In the genomic region with DNA sequence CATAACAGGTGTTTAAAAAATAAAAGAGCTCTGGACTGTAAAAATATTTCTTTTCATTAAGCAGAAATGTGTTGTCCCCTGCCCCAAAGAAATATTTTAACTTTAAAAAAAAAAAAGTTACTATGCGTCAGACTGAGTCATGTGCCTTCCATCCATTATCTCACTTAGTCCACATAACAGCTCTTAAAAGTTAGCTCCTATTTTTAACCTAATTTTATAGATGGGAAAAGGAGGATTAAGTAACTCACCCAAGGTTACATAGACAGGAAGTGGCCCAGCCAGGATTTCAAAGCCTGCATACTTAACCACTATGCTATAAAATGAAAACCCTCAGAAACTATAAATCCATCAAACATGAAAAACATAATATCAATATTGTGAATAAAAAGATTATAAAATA, we compare ENCODE assay signal across 16 cellular contexts.
DNase-seq lines count a peak whose midpoint lies in the region; ATAC-seq, FAIRE-seq and TF ChIP-seq lines count a peak whose summit lies in the region.
"Had no signal": no experiment of that assay in that cellular context is flagged by ENCODE, and none has a peak within 500 bp of the region (broad histone marks: within the 10 kb centered on the region; RNA-seq: fewer than 3 reads in every experiment).

No MANE protein-coding gene starts in this region.

- peaks cover 1% of the 10 kb centered on the region for H3K4me1 Mint-ChIP-seq in T-helper 2 cell treated with Interferon-gamma antibody and Interleukin-4, amounts not matched to agents 5 μg/mL and 100 μg/mL, for 36 hours (ENCODE audit: low read depth)
- H3K4me1 Mint-ChIP-seq: activated naive CD4-positive, alpha-beta T cell treated with anti-CD3 and anti-CD28 coated beads, Interleukin-2, amount 50 U/mL, for 24 hours had no signal

- no peak overlapping the region for H3K27ac Mint-ChIP-seq in T-helper 2 cell treated with Interferon-gamma antibody and Interleukin-4, amounts not matched to agents 5 μg/mL and 100 μg/mL, for 36 hours
- H3K27ac Mint-ChIP-seq: activated naive CD4-positive, alpha-beta T cell treated with anti-CD3 and anti-CD28 coated beads, Interleukin-2, amount 50 U/mL, for 24 hours had no signal

- no peak for FAIRE-seq in kidney (lab: Jason Lieb, UNC)
- FAIRE-seq: GM12892 had no signal

- H3K4me1 ChIP-seq in RWPE2 (ENCODE audit: insufficient read depth, poor library complexity, severe bottlenecking) (peaks cover 37% of the 10 kb centered on the region), kidney (ENCODE audit: control insufficient read depth in 1 of 2, insufficient read depth in 1 of 2, low read depth in 1 of 2, low read length in 2 of 2) (no peaks in the 10 kb centered on the region)
- H3K4me1 ChIP-seq: colonic mucosa, upper lobe of left lung had no signal

- H3K27me3 Mint-ChIP-seq in T-helper 2 cell treated with Interferon-gamma antibody and Interleukin-4, amounts not matched to agents 5 μg/mL and 100 μg/mL, for 36 hours (ENCODE audit: low read depth) = no peaks in the 10 kb centered on the region
- H3K27me3 Mint-ChIP-seq: activated naive CD4-positive, alpha-beta T cell treated with anti-CD3 and anti-CD28 coated beads, Interleukin-2, amount 50 U/mL, for 24 hours had no signal

- no peaks in the 10 kb centered on the region for H3K9me3 ChIP-seq in RWPE2 (ENCODE audit: severe bottlenecking)
- H3K9me3 ChIP-seq in kidney (ENCODE audit: control insufficient read depth in 1 of 2, low read length in 2 of 2) = no peaks in the 10 kb centered on the region
- H3K9me3 ChIP-seq: colonic mucosa, mucosa of descending colon, upper lobe of left lung had no signal

- intact Hi-C loops in kidney (cut with DNase I) = no loop called here

- H3K4me3 ChIP-seq in RWPE2 (ENCODE audit: severe bottlenecking) (no peak overlapping the region), fibroblast of villous mesenchyme (ENCODE audit: low read depth, low read length) (no peak overlapping the region), kidney (ENCODE audit: low read length in 2 of 2) (no peak overlapping the region)
- H3K4me3 ChIP-seq: colonic mucosa, mucosa of descending colon, upper lobe of left lung had no signal

- no peaks in the 10 kb centered on the region for H3K27me3 ChIP-seq in RWPE2 (ENCODE audit: insufficient read depth, poor library complexity, severe bottlenecking)
- H3K27me3 ChIP-seq: colonic mucosa, upper lobe of left lung had no signal

- H3K27ac ChIP-seq in RWPE2 (ENCODE audit: poor library complexity, severe bottlenecking) (peak overlapping the region; percentile 91), kidney (ENCODE audit: low read depth in 2 of 2, low read length in 2 of 2) (no peak overlapping the region)
- H3K27ac ChIP-seq: colonic mucosa, upper lobe of left lung had no signal

- H3K36me3 ChIP-seq in RWPE2 (ENCODE audit: low read depth) (peaks cover 9% of the 10 kb centered on the region), kidney (ENCODE audit: control insufficient read depth in 1 of 2, insufficient read depth in 2 of 2, low read length in 2 of 2) (peaks cover 0 to 5% of the 10 kb centered on the region in 2 donors)
- H3K36me3 ChIP-seq: colonic mucosa had no signal

- no peak overlapping the region for H3K9ac ChIP-seq in kidney (ENCODE audit: low read length in 2 of 2)

- no peak overlapping the region for H3K4me3 Mint-ChIP-seq in T-helper 2 cell treated with Interferon-gamma antibody and Interleukin-4, amounts not matched to agents 5 μg/mL and 100 μg/mL, for 36 hours
- H3K4me3 Mint-ChIP-seq: activated naive CD4-positive, alpha-beta T cell treated with anti-CD3 and anti-CD28 coated beads, Interleukin-2, amount 50 U/mL, for 24 hours had no signal

- ATAC-seq in RWPE2 (ENCODE audit: low read depth) (peak; percentile 80), GM18502 (IDR thresholded peaks at IDR 0.05; ENCODE audit: poor library complexity, unreplicated experiment) (no peak)
- ATAC-seq: mucosa of descending colon had no signal

- DNase-seq in AG08395 (ENCODE audit: low spot score) (peak; percentile 21), HT1080 (ENCODE audit: low read depth) (peak; percentile 89), RWPE2 (ENCODE audit: low spot score) (no peak), fibroblast of villous mesenchyme (ENCODE audit: low read depth) (peak; percentile 94), NCI-H1694 (lab: John Stamatoyannopoulos, UW) (no peak), kidney (no peak)
- DNase-seq in T-helper 2 cell treated with Interferon-gamma antibody and Interleukin-4, amounts not matched to agents 5 μg/mL and 100 μg/mL, for 36 hours (ENCODE audit: low spot score) = no peak
- DNase-seq: colonic mucosa, DMS53, GOT3, mucosa of descending colon, NCI-H1105 treated with DMSO at 0.1 percent for 48 hours, upper lobe of left lung had no signal

- peaks cover 4% of the 10 kb centered on the region for H3K36me3 Mint-ChIP-seq in T-helper 2 cell treated with Interferon-gamma antibody and Interleukin-4, amounts not matched to agents 5 μg/mL and 100 μg/mL, for 36 hours (ENCODE audit: low read depth)

- no peaks in the 10 kb centered on the region for H3K9me3 Mint-ChIP-seq in T-helper 2 cell treated with Interferon-gamma antibody and Interleukin-4, amounts not matched to agents 5 μg/mL and 100 μg/mL, for 36 hours
- H3K9me3 Mint-ChIP-seq: activated naive CD4-positive, alpha-beta T cell treated with anti-CD3 and anti-CD28 coated beads, Interleukin-2, amount 50 U/mL, for 24 hours had no signal

- no peak for TF ChIP-seq CTCF in RWPE2 (IDR thresholded peaks at IDR 0.05; ENCODE audit: poor library complexity, severe bottlenecking)
- TF ChIP-seq CTCF in fibroblast of villous mesenchyme (IDR thresholded peaks at IDR 0.05; ENCODE audit: insufficient read depth, low read depth, low read length) = no peak
- TF ChIP-seq CTCF in kidney (IDR thresholded peaks at IDR 0.05; ENCODE audit: borderline replicate concordance, extremely low read depth, insufficient read depth) = no peak

Comparison
In these comparisons a context has a peak if more than half of its experiments do, and no peak if none do; other contexts are left out.
1. DNase-seq: peak in AG08395 (single experiment), HT1080 (single experiment) and fibroblast of villous mesenchyme (single experiment); none in RWPE2 (single experiment), NCI-H1694 (single experiment), T-helper 2 cell treated with Interferon-gamma antibody and Interleukin-4, amounts not matched to agents 5 μg/mL and 100 μg/mL, for 36 hours (single experiment) and kidney (single experiment).